8 cellular contexts compared by ENCODE assay signal in the genomic region with DNA sequence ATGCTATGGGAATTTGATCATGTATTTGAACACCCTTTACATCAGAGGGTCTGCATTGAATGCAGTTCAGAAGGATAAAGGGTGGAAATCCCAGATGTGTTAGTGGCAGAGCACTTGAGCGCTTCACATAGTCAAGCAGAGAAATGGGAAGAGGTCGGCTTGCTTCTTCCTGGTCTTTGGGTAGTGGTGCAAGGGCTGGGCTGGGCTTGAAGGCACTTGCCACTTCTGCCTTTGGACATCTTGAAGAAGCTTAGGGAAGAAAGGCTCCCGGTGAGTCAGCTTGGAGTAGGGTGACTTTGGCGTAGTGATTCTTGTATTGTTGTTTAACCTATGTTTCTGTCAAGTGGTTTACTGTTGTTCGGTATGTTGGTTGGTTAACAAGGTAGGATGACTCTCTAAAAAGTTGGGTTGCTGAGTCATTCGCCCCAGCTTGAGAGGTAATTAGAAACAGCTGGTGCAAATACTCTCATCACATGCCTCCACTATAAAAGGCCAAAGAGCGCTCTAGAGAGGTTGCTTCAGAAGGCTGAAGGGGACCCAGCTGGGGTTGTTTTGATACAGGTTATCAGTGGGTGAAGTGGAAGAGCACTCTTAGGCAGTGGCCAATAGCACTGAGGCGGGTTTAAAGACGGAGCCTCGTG. TPM values are rescaled to one million over a fixed set of nuclear protein-coding genes. Genes with fewer than 3 reads are reported as not detected.
DNase-seq lines count a peak whose midpoint lies in the region; ATAC-seq and TF ChIP-seq lines count a peak whose summit lies in the region.

No MANE protein-coding gene starts in this region.

- H3K4me3 Mint-ChIP-seq in GM23338: peak overlapping the region; percentile 87
- H3K4me3 Mint-ChIP-seq in osteocyte (ENCODE audit: unreplicated experiment): peak overlapping the region; percentile 90

- no peaks in the 10 kb centered on the region for H3K9me3 ChIP-seq in aorta (ENCODE audit: control insufficient read depth, low read length)

- no peaks in the 10 kb centered on the region for H3K9me2 ChIP-seq in GM23338 (ENCODE audit: insufficient read depth)

- in situ Hi-C loops in G401 (cut with HindIII; ENCODE audit: low sequenced_read_pairs): no loop called here

- peaks cover 16% of the 10 kb centered on the region for H3K27me3 ChIP-seq in GM23338 (ENCODE audit: insufficient read depth)
- no peaks in the 10 kb centered on the region for H3K27me3 ChIP-seq in KMS-11 (ENCODE audit: insufficient read depth, low read depth)
- no peaks in the 10 kb centered on the region for H3K27me3 ChIP-seq in aorta (ENCODE audit: control insufficient read depth in 1 of 2, insufficient read depth in 2 of 2, low read length in 1 of 2)

- H3K36me3 Mint-ChIP-seq in GM23338 (ENCODE audit: low read depth) (peaks cover 11% of the 10 kb centered on the region; the same call in 2 of the 3 replicates), osteocyte (ENCODE audit: unreplicated experiment) (no peaks in the 10 kb centered on the region)

- H3K79me2 ChIP-seq in GM23338 (replicated peaks; ENCODE audit: insufficient read depth): peaks cover 59% of the 10 kb centered on the region
- H3K79me2 ChIP-seq in KMS-11 (ENCODE audit: insufficient read depth, low read depth): peaks cover 59% of the 10 kb centered on the region

- no peak overlapping the region for H3K27ac ChIP-seq in GM23338 (ENCODE audit: low read depth)
- H3K27ac ChIP-seq in KMS-11: peak overlapping the region; percentile 84
- H3K27ac ChIP-seq in aorta (ENCODE audit: low read depth in 1 of 2, low read length in 2 of 2): no peak overlapping the region

- intact Hi-C loops in aorta (cut with DNase I): loop anchor here (5.0 kb wide), 3 partner anchors 42 to 208 kb away; no protein-coding TSS in a partner anchor

- H3K4me1 Mint-ChIP-seq in GM23338 (peaks cover 43% of the 10 kb centered on the region), osteocyte (ENCODE audit: unreplicated experiment) (peaks cover 65% of the 10 kb centered on the region)

- peaks cover 15% of the 10 kb centered on the region for H3K9me3 Mint-ChIP-seq in GM23338
- H3K9me3 Mint-ChIP-seq in osteocyte (ENCODE audit: unreplicated experiment): peaks cover 7% of the 10 kb centered on the region

- H3K36me3 ChIP-seq in GM23338 (ENCODE audit: insufficient read depth) (no peaks in the 10 kb centered on the region), KMS-11 (ENCODE audit: insufficient read depth) (no peaks in the 10 kb centered on the region), aorta (ENCODE audit: control insufficient read depth in 1 of 2, insufficient read depth in 2 of 2, low read length in 1 of 2) (no peaks in the 10 kb centered on the region)

- peaks cover 34% of the 10 kb centered on the region for H3K4me1 ChIP-seq in GM23338 (ENCODE audit: insufficient read depth)
- H3K4me1 ChIP-seq in KMS-11 (ENCODE audit: low read depth, poor library complexity, severe bottlenecking): peaks cover 79% of the 10 kb centered on the region
- H3K4me1 ChIP-seq in aorta (ENCODE audit: control insufficient read depth in 1 of 2, insufficient read depth in 2 of 2, low read length in 2 of 2): peaks cover 6 to 16% of the 10 kb centered on the region in 2 donors

- H3K27ac Mint-ChIP-seq in GM23338: peak overlapping the region; percentile 89
- H3K27ac Mint-ChIP-seq in osteocyte (ENCODE audit: unreplicated experiment): peak overlapping the region; percentile 94

- no peaks in the 10 kb centered on the region for H3F3A ChIP-seq in GM23338 (replicated peaks; ENCODE audit: low read depth)

- H3K9ac ChIP-seq in KMS-11: peak overlapping the region; percentile 86

- no peak for TF ChIP-seq CTCF in GM23338 (conservative IDR thresholded peaks at IDR 0.05; ENCODE audit: low read depth in 2 of 2)
- no peak for TF ChIP-seq CTCF in KMS-11 (conservative IDR thresholded peaks at IDR 0.05; ENCODE audit: low read depth, low read length)
- TF ChIP-seq CTCF in osteocyte (IDR thresholded peaks at IDR 0.05): no peak

- WGBS in aorta, 2 donors: 22 to 23% methylated on average over 10 of the region's 10 CpGs

- H2AFZ ChIP-seq in GM23338 (no peak overlapping the region), KMS-11 (ENCODE audit: low read depth) (no peak overlapping the region)

- DNase-seq in G401 (ENCODE audit: low spot score) (peak; percentile 36), GM23338 (ENCODE audit: low spot score) (peak; percentile 74), RPMI8226 (peak; percentile 76), glomerular visceral epithelial cell (ENCODE audit: extremely low spot score) (peak; percentile 82), osteocyte (ENCODE audit: extremely low spot score, unreplicated experiment) (no peak), aorta (peak in 1 of 2 donors; percentile 73)
- DNase-seq in activated gamma-delta T cell treated with anti-CD3 and anti-CD28 coated beads, Interleukin-2, amount 50 U/mL, for 16 hours (ENCODE audit: low read depth): peak; percentile 39

- H3K4me2 ChIP-seq in GM23338 (peak overlapping the region; percentile 85), KMS-11 (peak overlapping the region; percentile 79)

- peaks cover 28% of the 10 kb centered on the region for H4K20me1 ChIP-seq in GM23338 (replicated peaks; ENCODE audit: insufficient read depth)
- H4K20me1 ChIP-seq in KMS-11 (ENCODE audit: insufficient read depth): peaks cover 33% of the 10 kb centered on the region

- H3K27me3 Mint-ChIP-seq in GM23338 (ENCODE audit: insufficient read depth, low read depth, poor library complexity) (peaks cover 15% of the 10 kb centered on the region), osteocyte (ENCODE audit: unreplicated experiment) (no peaks in the 10 kb centered on the region)

- ATAC-seq in GM23338: peak; percentile 33
- ATAC-seq in aorta (ENCODE audit: low FRiP score): peak; percentile 42

- H3K4me3 ChIP-seq in GM23338: peak overlapping the region; percentile 90
- no peak overlapping the region for H3K4me3 ChIP-seq in KMS-11 (IDR thresholded peaks at IDR 0.05; ENCODE audit: insufficient read depth, low read depth, low read length)
- H3K4me3 ChIP-seq in aorta (ENCODE audit: low read length in 2 of 2): peak overlapping the region; percentile 70 to 88

TF ChIP-seq in GM23338, 12 proteins besides CTCF, POLR2A, EP300 and RAD21:
- TF ChIP-seq, protein P1, sequence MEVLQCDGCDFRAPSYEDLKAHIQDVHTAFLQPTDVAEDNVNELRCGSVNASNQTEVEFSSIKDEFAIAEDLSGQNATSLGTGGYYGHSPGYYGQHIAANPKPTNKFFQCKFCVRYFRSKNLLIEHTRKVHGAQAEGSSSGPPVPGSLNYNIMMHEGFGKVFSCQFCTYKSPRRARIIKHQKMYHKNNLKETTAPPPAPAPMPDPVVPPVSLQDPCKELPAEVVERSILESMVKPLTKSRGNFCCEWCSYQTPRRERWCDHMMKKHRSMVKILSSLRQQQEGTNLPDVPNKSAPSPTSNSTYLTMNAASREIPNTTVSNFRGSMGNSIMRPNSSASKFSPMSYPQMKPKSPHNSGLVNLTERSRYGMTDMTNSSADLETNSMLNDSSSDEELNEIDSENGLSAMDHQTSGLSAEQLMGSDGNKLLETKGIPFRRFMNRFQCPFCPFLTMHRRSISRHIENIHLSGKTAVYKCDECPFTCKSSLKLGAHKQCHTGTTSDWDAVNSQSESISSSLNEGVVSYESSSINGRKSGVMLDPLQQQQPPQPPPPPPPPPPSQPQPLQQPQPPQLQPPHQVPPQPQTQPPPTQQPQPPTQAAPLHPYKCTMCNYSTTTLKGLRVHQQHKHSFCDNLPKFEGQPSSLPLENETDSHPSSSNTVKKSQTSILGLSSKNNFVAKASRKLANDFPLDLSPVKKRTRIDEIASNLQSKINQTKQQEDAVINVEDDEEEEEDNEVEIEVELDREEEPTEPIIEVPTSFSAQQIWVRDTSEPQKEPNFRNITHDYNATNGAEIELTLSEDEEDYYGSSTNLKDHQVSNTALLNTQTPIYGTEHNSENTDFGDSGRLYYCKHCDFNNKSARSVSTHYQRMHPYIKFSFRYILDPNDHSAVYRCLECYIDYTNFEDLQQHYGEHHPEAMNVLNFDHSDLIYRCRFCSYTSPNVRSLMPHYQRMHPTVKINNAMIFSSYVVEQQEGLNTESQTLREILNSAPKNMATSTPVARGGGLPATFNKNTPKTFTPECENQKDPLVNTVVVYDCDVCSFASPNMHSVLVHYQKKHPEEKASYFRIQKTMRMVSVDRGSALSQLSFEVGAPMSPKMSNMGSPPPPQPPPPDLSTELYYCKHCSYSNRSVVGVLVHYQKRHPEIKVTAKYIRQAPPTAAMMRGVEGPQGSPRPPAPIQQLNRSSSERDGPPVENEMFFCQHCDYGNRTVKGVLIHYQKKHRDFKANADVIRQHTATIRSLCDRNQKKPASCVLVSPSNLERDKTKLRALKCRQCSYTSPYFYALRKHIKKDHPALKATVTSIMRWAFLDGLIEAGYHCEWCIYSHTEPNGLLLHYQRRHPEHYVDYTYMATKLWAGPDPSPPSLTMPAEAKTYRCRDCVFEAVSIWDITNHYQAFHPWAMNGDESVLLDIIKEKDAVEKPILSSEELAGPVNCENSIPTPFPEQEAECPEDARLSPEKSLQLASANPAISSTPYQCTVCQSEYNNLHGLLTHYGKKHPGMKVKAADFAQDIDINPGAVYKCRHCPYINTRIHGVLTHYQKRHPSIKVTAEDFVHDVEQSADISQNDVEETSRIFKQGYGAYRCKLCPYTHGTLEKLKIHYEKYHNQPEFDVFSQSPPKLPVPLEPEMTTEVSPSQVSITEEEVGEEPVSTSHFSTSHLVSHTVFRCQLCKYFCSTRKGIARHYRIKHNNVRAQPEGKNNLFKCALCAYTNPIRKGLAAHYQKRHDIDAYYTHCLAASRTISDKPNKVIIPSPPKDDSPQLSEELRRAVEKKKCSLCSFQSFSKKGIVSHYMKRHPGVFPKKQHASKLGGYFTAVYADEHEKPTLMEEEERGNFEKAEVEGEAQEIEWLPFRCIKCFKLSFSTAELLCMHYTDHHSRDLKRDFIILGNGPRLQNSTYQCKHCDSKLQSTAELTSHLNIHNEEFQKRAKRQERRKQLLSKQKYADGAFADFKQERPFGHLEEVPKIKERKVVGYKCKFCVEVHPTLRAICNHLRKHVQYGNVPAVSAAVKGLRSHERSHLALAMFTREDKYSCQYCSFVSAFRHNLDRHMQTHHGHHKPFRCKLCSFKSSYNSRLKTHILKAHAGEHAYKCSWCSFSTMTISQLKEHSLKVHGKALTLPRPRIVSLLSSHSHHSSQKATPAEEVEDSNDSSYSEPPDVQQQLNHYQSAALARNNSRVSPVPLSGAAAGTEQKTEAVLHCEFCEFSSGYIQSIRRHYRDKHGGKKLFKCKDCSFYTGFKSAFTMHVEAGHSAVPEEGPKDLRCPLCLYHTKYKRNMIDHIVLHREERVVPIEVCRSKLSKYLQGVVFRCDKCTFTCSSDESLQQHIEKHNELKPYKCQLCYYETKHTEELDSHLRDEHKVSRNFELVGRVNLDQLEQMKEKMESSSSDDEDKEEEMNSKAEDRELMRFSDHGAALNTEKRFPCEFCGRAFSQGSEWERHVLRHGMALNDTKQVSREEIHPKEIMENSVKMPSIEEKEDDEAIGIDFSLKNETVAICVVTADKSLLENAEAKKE (CRISPR knock-in tag; IDR thresholded peaks at IDR 0.05): no peak
- no peak for TF ChIP-seq STAT1 (IDR thresholded peaks at IDR 0.05; ENCODE audit: unreplicated experiment)

RNA-seq across cellular contexts. Expression of gene BACH1, which starts 1.3 kb away (rescaled TPM):
- 25.7 and 45.2 TPM in 2 replicates for total RNA-seq in G401 (2014; rRNA removed; shearing (Covaris generic))
- total RNA-seq in GM23338 (2014; rRNA removed; shearing (Covaris generic)): 41.2 and 41.4 TPM in 2 replicates
- polyA plus RNA-seq in GM23338 (2016; fragmentation: Nextera tagmentation; extraction: Ambion mirVana) (18.4 and 18.9 TPM in 2 replicates), aorta (10 to 100 TPM; 12.1 to 14.8 TPM)
- total RNA-seq in osteocyte (93.8 and 95.0 TPM in 2 replicates), aorta (100 to 1,000 TPM in 1 of 2 donors, 10 to 100 TPM in 1; 90.1 to 103 TPM)
